ENCODE assay signal across 9 cellular contexts in genomic region chr17:81396278-81396721, GRCh38. TPM values are rescaled to one million over a fixed set of nuclear protein-coding genes. Genes with fewer than 3 reads are reported as not detected.
DNase-seq lines count a peak whose midpoint lies in the region; ATAC-seq, FAIRE-seq and TF ChIP-seq lines count a peak whose summit lies in the region.
"Had no signal": no experiment of that assay in that cellular context is flagged by ENCODE, and none has a peak within 500 bp of the region (broad histone marks: within the 10 kb centered on the region; RNA-seq: fewer than 3 reads in every experiment).

No MANE protein-coding gene starts in this region.

- no peak for TF ChIP-seq CTCF in HFF-Myc (IDR thresholded peaks at IDR 0.05; ENCODE audit: low read depth, low read length, missing control alignments)
- no peak for TF ChIP-seq CTCF in astrocyte (IDR thresholded peaks at IDR 0.05; ENCODE audit: insufficient read depth, low read depth, low read length)

- peak overlapping the region; percentile 9 for H2AFZ ChIP-seq in astrocyte (ENCODE audit: low read depth, low read length)

- peak overlapping the region; percentile 90 for H3K27ac ChIP-seq in astrocyte (ENCODE audit: low read depth, low read length)
- H3K27ac ChIP-seq in iPS-20b (ENCODE audit: low read length) = no peak overlapping the region
- H3K27ac ChIP-seq in small intestine (ENCODE audit: low read depth in 1 of 2, low read length in 1 of 2) = peak overlapping the region; percentile 88 to 90

- H3K9ac ChIP-seq in astrocyte (ENCODE audit: low read length) = peak overlapping the region; percentile 90
- peak overlapping the region; percentile 85 for H3K9ac ChIP-seq in iPS-20b (ENCODE audit: low read depth, low read length)

- peak overlapping the region; percentile 96 for H3K4me2 ChIP-seq in astrocyte (ENCODE audit: low read length)

- DNase-seq in HFF-Myc (ENCODE audit: extremely low read depth, low read depth) (no peak), astrocyte (ENCODE audit: low read depth) (no peak), small intestine (no peak), retina (no peak), NCI-H1930 (lab: John Stamatoyannopoulos, UW) (no peak), H4 (ENCODE audit: low spot score) (no peak)

- no peaks in the 10 kb centered on the region for H3K36me3 Mint-ChIP-seq in astrocyte (ENCODE audit: low read depth, unreplicated experiment)

- H3K4me1 ChIP-seq in astrocyte (ENCODE audit: insufficient read depth, low read length) (peaks cover 43% of the 10 kb centered on the region), iPS-20b (ENCODE audit: insufficient read depth, low read length) (peaks cover 10% of the 10 kb centered on the region), small intestine (ENCODE audit: control insufficient read depth in 2 of 2, insufficient read depth in 1 of 2, low read depth in 1 of 2, low read length in 1 of 2) (peaks cover 0 to 8% of the 10 kb centered on the region in 2 donors)

- 1 to 7% (median 3%) methylated on average over 29 to 54 of the region's 54 CpGs for WGBS in small intestine, 3 donors

- peaks cover 13% of the 10 kb centered on the region for H4K20me1 ChIP-seq in astrocyte (ENCODE audit: insufficient read depth, low read length)

- H3K36me3 ChIP-seq in astrocyte (ENCODE audit: insufficient read depth, low read length) (no peaks in the 10 kb centered on the region), iPS-20b (ENCODE audit: insufficient read depth, low read depth, low read length) (no peaks in the 10 kb centered on the region), small intestine (ENCODE audit: control insufficient read depth in 2 of 2, insufficient read depth in 2 of 2, low read length in 2 of 2) (no peaks in the 10 kb centered on the region)

- H3K4me3 Mint-ChIP-seq in astrocyte (ENCODE audit: unreplicated experiment) = peak overlapping the region; percentile 83
- H3K4me3 Mint-ChIP-seq: activated CD4-positive, alpha-beta memory T cell treated with anti-CD3 and anti-CD28 coated beads, Interleukin-2, amount 10 ng/mL, durations not matched to agents 7 days and 5 days had no signal

- peaks cover 78% of the 10 kb centered on the region for H3K79me2 ChIP-seq in astrocyte (ENCODE audit: insufficient read depth, low read length)

- H3K27me3 Mint-ChIP-seq in astrocyte (ENCODE audit: low read depth, unreplicated experiment) = no peaks in the 10 kb centered on the region

- H3K4me3 ChIP-seq in HFF-Myc (replicated peaks; ENCODE audit: low read depth, low read length) (peak overlapping the region; percentile 57), astrocyte (ENCODE audit: insufficient read depth, low read depth, low read length) (peak overlapping the region; percentile 68), iPS-20b (ENCODE audit: low read length) (peak overlapping the region; percentile 67), small intestine (ENCODE audit: low read depth in 1 of 2, low read length in 2 of 2) (peak overlapping the region; percentile 57 to 78)

- FAIRE-seq in astrocyte (lab: Jason Lieb, UNC) = no peak
- no peak for FAIRE-seq in small intestine (lab: Jason Lieb, UNC)

- H3K27me3 ChIP-seq in astrocyte (ENCODE audit: insufficient read depth, low read length) = no peaks in the 10 kb centered on the region
- H3K27me3 ChIP-seq in iPS-20b (ENCODE audit: insufficient read depth, low read length) = peaks cover 73% of the 10 kb centered on the region
- H3K27me3 ChIP-seq in small intestine (ENCODE audit: control insufficient read depth in 2 of 2, insufficient read depth in 2 of 2, low read length in 2 of 2) = peaks cover 0 to 3% of the 10 kb centered on the region in 2 donors

- no peaks in the 10 kb centered on the region for H3K9me3 Mint-ChIP-seq in astrocyte (ENCODE audit: unreplicated experiment)
- H3K9me3 Mint-ChIP-seq: activated CD4-positive, alpha-beta memory T cell treated with anti-CD3 and anti-CD28 coated beads, Interleukin-2, amount 10 ng/mL, durations not matched to agents 7 days and 5 days had no signal

- H3K4me1 Mint-ChIP-seq in astrocyte (ENCODE audit: low read depth, unreplicated experiment) = peaks cover 20% of the 10 kb centered on the region

- H3K9me3 ChIP-seq in astrocyte (ENCODE audit: insufficient read depth, low read depth, low read length) (no peaks in the 10 kb centered on the region), iPS-20b (ENCODE audit: insufficient read depth, low read depth, low read length) (peaks cover 7% of the 10 kb centered on the region; the same call in 1 of the 2 replicates), small intestine (ENCODE audit: control insufficient read depth, low read depth) (no peaks in the 10 kb centered on the region)

- H3K27ac Mint-ChIP-seq in astrocyte (ENCODE audit: unreplicated experiment) = no peak overlapping the region

- no peak for ATAC-seq in activated CD4-positive, CD25-positive, alpha-beta regulatory T cell treated with anti-CD3 and anti-CD28 coated beads, Interleukin-2, amount 50 U/mL, for 24 hours

RNA-seq across cellular contexts. Expression of gene BAHCC1, which starts 1.0 kb away (rescaled TPM):
- total RNA-seq in astrocyte = 18.5 TPM in 2 replicates
- 10 to 100 TPM in 1 of 3 donors, 1 to 10 TPM in 2; 2.2 to 13.4 (median 6.3) TPM for polyA plus RNA-seq in small intestine
- 0.31 and 3.4 TPM in 2 replicates for total RNA-seq in H4 (2014; rRNA removed; shearing (Covaris generic))
